In genomic region chr12:95998611-95999300, GRCh38 we compare ENCODE assay signal across 8 cellular contexts. TPM values are rescaled to one million over a fixed set of nuclear protein-coding genes. Genes with fewer than 3 reads are reported as not detected.
DNase-seq lines count a peak whose midpoint lies in the region; ATAC-seq, FAIRE-seq and TF ChIP-seq lines count a peak whose summit lies in the region.

No MANE protein-coding gene starts in this region.

- no peak overlapping the region for H3K4me2 ChIP-seq in keratinocyte (ENCODE audit: control insufficient read depth, extremely low read depth, insufficient read depth, low read depth, low read length)

- peaks cover 0 to 10% of the 10 kb centered on the region in 2 experiments for H3K36me3 ChIP-seq in keratinocyte (ENCODE audit: control insufficient read depth in 2 of 2, extremely low read depth in 1 of 2, insufficient read depth in 2 of 2, low read length in 2 of 2)

- H3K36me3 Mint-ChIP-seq in MCF 10A (ENCODE audit: insufficient read depth, unreplicated experiment), result peaks cover 31% of the 10 kb centered on the region

- no peaks in the 10 kb centered on the region for H3K9me3 Mint-ChIP-seq in MCF 10A (ENCODE audit: unreplicated experiment)

- no peaks in the 10 kb centered on the region for H3K27me3 ChIP-seq in keratinocyte (ENCODE audit: control insufficient read depth, extremely low read depth, insufficient read depth, low read length)

- dilution Hi-C loops in keratinocyte (cut with MboI; ENCODE audit: extremely low pct_ligation_motif_present, low sequenced_read_pairs), result no loop called here

- no peaks in the 10 kb centered on the region for H3K79me2 ChIP-seq in keratinocyte (ENCODE audit: control insufficient read depth, insufficient read depth, low read length)

- POLR2A ChIA-PET in MCF 10A (lab: Yijun Ruan, JAX), result interaction anchor here (0.6 to 1.5 kb wide), 8 partner anchors 14 to 451 kb away, joined by 3 to 6 read pairs (median 3); partner anchors contain the start of genes AMDHD1 and CCDC38

- FAIRE-seq in keratinocyte (lab: Jason Lieb, UNC), result peak; percentile 90

- peak; percentile 55 for DNase-seq in AG08395 (ENCODE audit: low spot score)
- DNase-seq in NCI-H1105 (lab: John Stamatoyannopoulos, UW), result peak; percentile 53
- DNase-seq in T follicular helper cell (ENCODE audit: low read depth), result peak; percentile 7
- peak; percentile 68 for DNase-seq in MCF 10A (ENCODE audit: unreplicated experiment)
- DNase-seq in keratinocyte (ENCODE audit: low read depth, low spot score), result no peak
- peak; percentile 46 for DNase-seq in stimulated activated CD4-positive, alpha-beta T cell treated with anti-CD3 and anti-CD28 coated beads, Interleukin-4, amount 100 ng/mL, for 24 hours

- TF ChIP-seq CTCF in MCF 10A (IDR thresholded peaks at IDR 0.05; ENCODE audit: unreplicated experiment) (peak; percentile 57), keratinocyte (optimal IDR thresholded peaks at IDR 0.05 in 1 of 3, IDR thresholded peaks at IDR 0.05 in 1 of 3, conservative IDR thresholded peaks at IDR 0.05 in 1 of 3; ENCODE audit: extremely low read depth in 1 of 3, insufficient read depth in 2 of 3, low read length in 3 of 3) (peak; percentile 62 to 88 (median 76))

- H3K27me3 Mint-ChIP-seq in MCF 10A (ENCODE audit: insufficient read depth, unreplicated experiment), result no peaks in the 10 kb centered on the region

- H3K4me3 Mint-ChIP-seq in MCF 10A (ENCODE audit: unreplicated experiment), result no peak overlapping the region

- H2AFZ ChIP-seq in keratinocyte (ENCODE audit: control insufficient read depth, low read length), result no peak overlapping the region

- no peak overlapping the region for H3K27ac ChIP-seq in keratinocyte (ENCODE audit: control insufficient read depth, insufficient read depth, low read length)

- no peaks in the 10 kb centered on the region for H3K9me3 ChIP-seq in keratinocyte (ENCODE audit: control insufficient read depth, low read depth, low read length)

- H3K27ac Mint-ChIP-seq in MCF 10A (ENCODE audit: low read depth, unreplicated experiment), result no peak overlapping the region

- H3K9me1 ChIP-seq in keratinocyte (ENCODE audit: control insufficient read depth, extremely low read depth, insufficient read depth, low read length), result no peaks in the 10 kb centered on the region

- H3K9ac ChIP-seq in keratinocyte (ENCODE audit: control insufficient read depth, extremely low read depth, insufficient read depth, low read length), result no peak overlapping the region

- no peaks in the 10 kb centered on the region for H3K4me1 ChIP-seq in keratinocyte (ENCODE audit: control insufficient read depth, extremely low read depth, insufficient read depth, low read length)

- intact Hi-C loops in MCF 10A (cut with micrococcal nuclease), result loop anchor here (2.0 to 5.0 kb wide), 2 partner anchors 80 to 171 kb away; no protein-coding TSS in a partner anchor

- no TSS peak for BruUV-seq in MCF 10A (replicated peaks; lab: Mats Ljungman, UMichigan)

- no peak overlapping the region for H3K4me3 ChIP-seq in keratinocyte (ENCODE audit: control insufficient read depth in 2 of 3, extremely low read depth in 1 of 3, insufficient read depth in 2 of 3, low read depth in 1 of 3, low read length in 3 of 3)

- H4K20me1 ChIP-seq in keratinocyte (ENCODE audit: control insufficient read depth, extremely low read depth, insufficient read depth, low read length), result peaks cover 3% of the 10 kb centered on the region

- peak; percentile 96 for ATAC-seq in GM18498 (IDR thresholded peaks at IDR 0.05; ENCODE audit: unreplicated experiment)
- ATAC-seq in HG02763 (IDR thresholded peaks at IDR 0.05; ENCODE audit: unreplicated experiment), result peak; percentile 84

- CTCF ChIA-PET in MCF 10A (lab: Yijun Ruan, JAX), result interaction anchor here (0.5 to 8.4 kb wide), 52 partner anchors 9 to 796 kb away, joined by 3 to 177 read pairs (median 4); partner anchors contain the start of genes AMDHD1, CCDC38 and LTA4H

- H3K4me1 Mint-ChIP-seq in MCF 10A (ENCODE audit: insufficient read depth, unreplicated experiment), result peaks cover 21% of the 10 kb centered on the region

RNA-seq across cellular contexts. Expression of gene HAL, which starts 2.6 kb away (rescaled TPM):
- total RNA-seq in MCF 10A (2022), result 0.27 and 1.1 TPM in 2 replicates
- polyA plus RNA-seq in keratinocyte, result 0.41 to 0.53 TPM (median 0.51 TPM) in 3 replicates
- polyA plus RNA-seq in keratinocyte (2011; ENCODE audit: low read depth), result 4.1 TPM
- polyA plus RNA-seq in keratinocyte (2011; cell fraction: cytosol; rRNA removed), result 0.06 and 0.15 TPM in 2 replicates
- 2.0 and 2.4 TPM in 2 replicates for polyA plus RNA-seq in keratinocyte (2011; cell fraction: nucleus; rRNA removed)
- 0.39 and 10.6 TPM in 2 replicates for polyA plus RNA-seq in keratinocyte (2012; ENCODE audit: low replicate concordance)
- 0.42 to 7.5 TPM (median 2.8 TPM) in 3 replicates for polyA minus RNA-seq in keratinocyte
- polyA minus RNA-seq in keratinocyte (2011; cell fraction: cytosol; rRNA and poly(A)+ RNA removed), result not detected
- polyA minus RNA-seq in keratinocyte (2011; cell fraction: nucleus; rRNA and poly(A)+ RNA removed), result 5.1 and 5.9 TPM in 2 replicates

RNA-seq across cellular contexts. Expression of gene LTA4H, which starts 36.6 kb away (rescaled TPM):
- total RNA-seq in MCF 10A (2022), result 52.3 and 66.0 TPM in 2 replicates
- 129 to 183 TPM (median 131 TPM) in 3 replicates for polyA plus RNA-seq in keratinocyte
- polyA plus RNA-seq in keratinocyte (2011; ENCODE audit: low read depth), result 122 TPM
- 121 and 199 TPM in 2 replicates for polyA plus RNA-seq in keratinocyte (2011; cell fraction: cytosol; rRNA removed)
- 153 and 186 TPM in 2 replicates for polyA plus RNA-seq in keratinocyte (2011; cell fraction: nucleus; rRNA removed)
- polyA plus RNA-seq in keratinocyte (2012; ENCODE audit: low replicate concordance), result 88.2 and 109 TPM in 2 replicates
- 36.2 to 123 TPM (median 95.9 TPM) in 3 replicates for polyA minus RNA-seq in keratinocyte
- polyA minus RNA-seq in keratinocyte (2011; cell fraction: cytosol; rRNA and poly(A)+ RNA removed), result 85.0 TPM
- 60.8 and 88.8 TPM in 2 replicates for polyA minus RNA-seq in keratinocyte (2011; cell fraction: nucleus; rRNA and poly(A)+ RNA removed)

RNA-seq across cellular contexts. Expression of gene AMDHD1, which starts 55.6 kb away (rescaled TPM):
- total RNA-seq in MCF 10A (2022), result 0.29 and 0.47 TPM in 2 replicates
- polyA plus RNA-seq in keratinocyte, result 0.31 to 0.84 TPM (median 0.68 TPM) in 3 replicates
- 0.50 TPM for polyA plus RNA-seq in keratinocyte (2011; ENCODE audit: low read depth)
- 0.42 and 0.63 TPM in 2 replicates for polyA plus RNA-seq in keratinocyte (2011; cell fraction: cytosol; rRNA removed)
- polyA plus RNA-seq in keratinocyte (2011; cell fraction: nucleus; rRNA removed), result 0.91 and 0.97 TPM in 2 replicates
- polyA plus RNA-seq in keratinocyte (2012; ENCODE audit: low replicate concordance), result 0.30 and 0.92 TPM in 2 replicates
- polyA minus RNA-seq in keratinocyte, result 0.38 to 1.0 TPM (median 0.66 TPM) in 3 replicates
- polyA minus RNA-seq in keratinocyte (2011; cell fraction: cytosol; rRNA and poly(A)+ RNA removed), result 4.6 TPM
- 0.39 and 0.95 TPM in 2 replicates for polyA minus RNA-seq in keratinocyte (2011; cell fraction: nucleus; rRNA and poly(A)+ RNA removed)

RNA-seq across cellular contexts. Expression of gene CCDC38, which starts 56.3 kb away (rescaled TPM):
- 0.12 TPM in 1 of 2 replicates, not detected in the other for total RNA-seq in MCF 10A (2022)
- 0.04 to 0.05 TPM in 2 of 3 replicates, not detected in the other for polyA plus RNA-seq in keratinocyte
- polyA plus RNA-seq in keratinocyte (2011; ENCODE audit: low read depth), result not detected
- polyA plus RNA-seq in keratinocyte (2011; cell fraction: cytosol; rRNA removed), result 0.04 TPM in 1 of 2 replicates, not detected in the other
- 0.09 and 0.15 TPM in 2 replicates for polyA plus RNA-seq in keratinocyte (2011; cell fraction: nucleus; rRNA removed)
- polyA plus RNA-seq in keratinocyte (2012; ENCODE audit: low replicate concordance), result 0.03 TPM in 1 of 2 replicates, not detected in the other
- polyA minus RNA-seq in keratinocyte, result not detected in 3 replicates
- not detected for polyA minus RNA-seq in keratinocyte (2011; cell fraction: cytosol; rRNA and poly(A)+ RNA removed)
- polyA minus RNA-seq in keratinocyte (2011; cell fraction: nucleus; rRNA and poly(A)+ RNA removed), result not detected in 2 replicates
